Comparison of ENCODE assay signal across 2 cellular contexts in genomic region chr10:97334370-97335175, GRCh38.
TF ChIP-seq lines count a peak whose summit lies in the region.

A gene with protein sequence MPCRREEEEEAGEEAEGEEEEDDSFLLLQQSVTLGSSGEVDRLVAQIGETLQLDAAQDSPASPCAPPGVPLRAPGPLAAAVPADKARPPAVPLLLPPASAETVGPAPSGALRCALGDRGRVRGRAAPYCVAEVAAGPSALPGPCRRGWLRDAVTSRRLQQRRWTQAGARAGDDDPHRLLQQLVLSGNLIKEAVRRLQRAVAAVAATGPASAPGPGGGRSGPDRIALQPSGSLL (minus strand): TSS chr10:97334729. CDS start chr10:97334572, 157 bp downstream.

TF ChIP-seq in A549, 52 proteins besides CTCF, POLR2A, EP300 and RAD21 (continued from another document):
- TF ChIP-seq TFCP2L1 (CRISPR knock-in tag; IDR thresholded peaks at IDR 0.05), result no peak
- TF ChIP-seq RARB (CRISPR knock-in tag; IDR thresholded peaks at IDR 0.05), result no peak
- TF ChIP-seq ZC3H11A (IDR thresholded peaks at IDR 0.05), result no peak
- no peak for TF ChIP-seq HOXA7 (CRISPR knock-in tag; IDR thresholded peaks at IDR 0.05)
- TF ChIP-seq ZSCAN20 (CRISPR knock-in tag; IDR thresholded peaks at IDR 0.05), result no peak
- no peak for TF ChIP-seq HOXB5 (CRISPR knock-in tag; IDR thresholded peaks at IDR 0.05)
- peak in 1 of 2 experiments; percentile 68; a peak in 4 of 5 replicates for TF ChIP-seq JUN (IDR thresholded peaks at IDR 0.05)
- TF ChIP-seq, protein P1, sequence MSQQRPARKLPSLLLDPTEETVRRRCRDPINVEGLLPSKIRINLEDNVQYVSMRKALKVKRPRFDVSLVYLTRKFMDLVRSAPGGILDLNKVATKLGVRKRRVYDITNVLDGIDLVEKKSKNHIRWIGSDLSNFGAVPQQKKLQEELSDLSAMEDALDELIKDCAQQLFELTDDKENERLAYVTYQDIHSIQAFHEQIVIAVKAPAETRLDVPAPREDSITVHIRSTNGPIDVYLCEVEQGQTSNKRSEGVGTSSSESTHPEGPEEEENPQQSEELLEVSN (IDR thresholded peaks at IDR 0.05; ENCODE audit: borderline replicate concordance, low read depth), result peak; percentile 94
- no peak for TF ChIP-seq ESRRA (IDR thresholded peaks at IDR 0.05; ENCODE audit: borderline replicate concordance, low read length)
- peak; percentile 85 for TF ChIP-seq GATA3 (IDR thresholded peaks at IDR 0.05; ENCODE audit: borderline replicate concordance)
- peak; percentile 74; the same call in 1 of the 2 replicates for TF ChIP-seq MYC (IDR thresholded peaks at IDR 0.05; ENCODE audit: borderline replicate concordance, low read length)
- no peak for TF ChIP-seq HOXB13 (CRISPR knock-in tag; IDR thresholded peaks at IDR 0.05; ENCODE audit: low read depth)
- TF ChIP-seq EHMT2 (IDR thresholded peaks at IDR 0.05; ENCODE audit: low read depth), result no peak
- no peak for TF ChIP-seq SREBF2 (IDR thresholded peaks at IDR 0.05)
- no peak for TF ChIP-seq KDM5A (IDR thresholded peaks at IDR 0.05)
- TF ChIP-seq NR3C1 (IDR thresholded peaks at IDR 0.05), result no peak
- no peak for TF ChIP-seq RNF2 (IDR thresholded peaks at IDR 0.05; ENCODE audit: borderline replicate concordance, low read depth)
- no peak for TF ChIP-seq MAFK (IDR thresholded peaks at IDR 0.05; ENCODE audit: partially characterized antibody)
- TF ChIP-seq, protein P2, sequence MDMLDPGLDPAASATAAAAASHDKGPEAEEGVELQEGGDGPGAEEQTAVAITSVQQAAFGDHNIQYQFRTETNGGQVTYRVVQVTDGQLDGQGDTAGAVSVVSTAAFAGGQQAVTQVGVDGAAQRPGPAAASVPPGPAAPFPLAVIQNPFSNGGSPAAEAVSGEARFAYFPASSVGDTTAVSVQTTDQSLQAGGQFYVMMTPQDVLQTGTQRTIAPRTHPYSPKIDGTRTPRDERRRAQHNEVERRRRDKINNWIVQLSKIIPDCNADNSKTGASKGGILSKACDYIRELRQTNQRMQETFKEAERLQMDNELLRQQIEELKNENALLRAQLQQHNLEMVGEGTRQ (IDR thresholded peaks at IDR 0.05), result peak; percentile 20
- TF ChIP-seq, protein P3, sequence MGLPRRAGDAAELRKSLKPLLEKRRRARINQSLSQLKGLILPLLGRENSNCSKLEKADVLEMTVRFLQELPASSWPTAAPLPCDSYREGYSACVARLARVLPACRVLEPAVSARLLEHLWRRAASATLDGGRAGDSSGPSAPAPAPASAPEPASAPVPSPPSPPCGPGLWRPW (IDR thresholded peaks at IDR 0.05), result no peak
- peak; percentile 86 for TF ChIP-seq BHLHE40 (IDR thresholded peaks at IDR 0.05; ENCODE audit: low read depth, low read length)
- TF ChIP-seq CHD2 (IDR thresholded peaks at IDR 0.05; ENCODE audit: low read length, partially characterized antibody), result peak; percentile 26
- TF ChIP-seq, protein P4, sequence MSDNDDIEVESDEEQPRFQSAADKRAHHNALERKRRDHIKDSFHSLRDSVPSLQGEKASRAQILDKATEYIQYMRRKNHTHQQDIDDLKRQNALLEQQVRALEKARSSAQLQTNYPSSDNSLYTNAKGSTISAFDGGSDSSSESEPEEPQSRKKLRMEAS (IDR thresholded peaks at IDR 0.05), result peak; percentile 92
- no peak for TF ChIP-seq FOSL2 (IDR thresholded peaks at IDR 0.05)
- TF ChIP-seq FOSL2 (CRISPR knock-in tag; IDR thresholded peaks at IDR 0.05), result peak; percentile 49; the same call in 1 of the 2 replicates
- no peak for TF ChIP-seq SMC3 (IDR thresholded peaks at IDR 0.05)
- no peak for TF ChIP-seq HDAC2 (IDR thresholded peaks at IDR 0.05)
- no peak for TF ChIP-seq HEYL (CRISPR knock-in tag; IDR thresholded peaks at IDR 0.05)
- TF ChIP-seq, protein P5, sequence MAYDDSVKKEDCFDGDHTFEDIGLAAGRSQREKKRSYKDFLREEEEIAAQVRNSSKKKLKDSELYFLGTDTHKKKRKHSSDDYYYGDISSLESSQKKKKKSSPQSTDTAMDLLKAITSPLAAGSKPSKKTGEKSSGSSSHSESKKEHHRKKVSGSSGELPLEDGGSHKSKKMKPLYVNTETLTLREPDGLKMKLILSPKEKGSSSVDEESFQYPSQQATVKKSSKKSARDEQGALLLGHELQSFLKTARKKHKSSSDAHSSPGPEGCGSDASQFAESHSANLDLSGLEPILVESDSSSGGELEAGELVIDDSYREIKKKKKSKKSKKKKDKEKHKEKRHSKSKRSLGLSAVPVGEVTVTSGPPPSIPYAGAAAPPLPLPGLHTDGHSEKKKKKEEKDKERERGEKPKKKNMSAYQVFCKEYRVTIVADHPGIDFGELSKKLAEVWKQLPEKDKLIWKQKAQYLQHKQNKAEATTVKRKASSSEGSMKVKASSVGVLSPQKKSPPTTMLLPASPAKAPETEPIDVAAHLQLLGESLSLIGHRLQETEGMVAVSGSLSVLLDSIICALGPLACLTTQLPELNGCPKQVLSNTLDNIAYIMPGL (CRISPR knock-in tag; IDR thresholded peaks at IDR 0.05; ENCODE audit: borderline replicate concordance), result peak; percentile 48; the same call in 1 of the 2 replicates
- no peak for TF ChIP-seq MAZ (IDR thresholded peaks at IDR 0.05; ENCODE audit: borderline replicate concordance, low read depth, low read length)
- 0 out of 2 replicates have a peak, but pooled peaks have one; percentile 25 for TF ChIP-seq RFX5 (IDR thresholded peaks at IDR 0.05)

TF ChIP-seq in WTC11, 78 proteins besides CTCF, POLR2A, EP300 and RAD21 (continued from another document and continues in another):
- TF ChIP-seq, protein P6, sequence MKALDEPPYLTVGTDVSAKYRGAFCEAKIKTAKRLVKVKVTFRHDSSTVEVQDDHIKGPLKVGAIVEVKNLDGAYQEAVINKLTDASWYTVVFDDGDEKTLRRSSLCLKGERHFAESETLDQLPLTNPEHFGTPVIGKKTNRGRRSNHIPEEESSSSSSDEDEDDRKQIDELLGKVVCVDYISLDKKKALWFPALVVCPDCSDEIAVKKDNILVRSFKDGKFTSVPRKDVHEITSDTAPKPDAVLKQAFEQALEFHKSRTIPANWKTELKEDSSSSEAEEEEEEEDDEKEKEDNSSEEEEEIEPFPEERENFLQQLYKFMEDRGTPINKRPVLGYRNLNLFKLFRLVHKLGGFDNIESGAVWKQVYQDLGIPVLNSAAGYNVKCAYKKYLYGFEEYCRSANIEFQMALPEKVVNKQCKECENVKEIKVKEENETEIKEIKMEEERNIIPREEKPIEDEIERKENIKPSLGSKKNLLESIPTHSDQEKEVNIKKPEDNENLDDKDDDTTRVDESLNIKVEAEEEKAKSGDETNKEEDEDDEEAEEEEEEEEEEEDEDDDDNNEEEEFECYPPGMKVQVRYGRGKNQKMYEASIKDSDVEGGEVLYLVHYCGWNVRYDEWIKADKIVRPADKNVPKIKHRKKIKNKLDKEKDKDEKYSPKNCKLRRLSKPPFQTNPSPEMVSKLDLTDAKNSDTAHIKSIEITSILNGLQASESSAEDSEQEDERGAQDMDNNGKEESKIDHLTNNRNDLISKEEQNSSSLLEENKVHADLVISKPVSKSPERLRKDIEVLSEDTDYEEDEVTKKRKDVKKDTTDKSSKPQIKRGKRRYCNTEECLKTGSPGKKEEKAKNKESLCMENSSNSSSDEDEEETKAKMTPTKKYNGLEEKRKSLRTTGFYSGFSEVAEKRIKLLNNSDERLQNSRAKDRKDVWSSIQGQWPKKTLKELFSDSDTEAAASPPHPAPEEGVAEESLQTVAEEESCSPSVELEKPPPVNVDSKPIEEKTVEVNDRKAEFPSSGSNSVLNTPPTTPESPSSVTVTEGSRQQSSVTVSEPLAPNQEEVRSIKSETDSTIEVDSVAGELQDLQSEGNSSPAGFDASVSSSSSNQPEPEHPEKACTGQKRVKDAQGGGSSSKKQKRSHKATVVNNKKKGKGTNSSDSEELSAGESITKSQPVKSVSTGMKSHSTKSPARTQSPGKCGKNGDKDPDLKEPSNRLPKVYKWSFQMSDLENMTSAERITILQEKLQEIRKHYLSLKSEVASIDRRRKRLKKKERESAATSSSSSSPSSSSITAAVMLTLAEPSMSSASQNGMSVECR (CRISPR knock-in tag; IDR thresholded peaks at IDR 0.05; ENCODE audit: borderline replicate concordance), result peak; percentile 95
- TF ChIP-seq, protein P7, sequence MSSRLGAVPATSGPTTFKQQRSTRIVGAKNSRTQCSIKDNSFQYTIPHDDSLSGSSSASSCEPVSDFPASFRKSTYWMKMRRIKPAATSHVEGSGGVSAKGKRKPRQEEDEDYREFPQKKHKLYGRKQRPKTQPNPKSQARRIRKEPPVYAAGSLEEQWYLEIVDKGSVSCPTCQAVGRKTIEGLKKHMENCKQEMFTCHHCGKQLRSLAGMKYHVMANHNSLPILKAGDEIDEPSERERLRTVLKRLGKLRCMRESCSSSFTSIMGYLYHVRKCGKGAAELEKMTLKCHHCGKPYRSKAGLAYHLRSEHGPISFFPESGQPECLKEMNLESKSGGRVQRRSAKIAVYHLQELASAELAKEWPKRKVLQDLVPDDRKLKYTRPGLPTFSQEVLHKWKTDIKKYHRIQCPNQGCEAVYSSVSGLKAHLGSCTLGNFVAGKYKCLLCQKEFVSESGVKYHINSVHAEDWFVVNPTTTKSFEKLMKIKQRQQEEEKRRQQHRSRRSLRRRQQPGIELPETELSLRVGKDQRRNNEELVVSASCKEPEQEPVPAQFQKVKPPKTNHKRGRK (CRISPR knock-in tag; IDR thresholded peaks at IDR 0.05; ENCODE audit: borderline replicate concordance), result no peak
- TF ChIP-seq, protein P2 (CRISPR knock-in tag; IDR thresholded peaks at IDR 0.05), result peak; percentile 65
- TF ChIP-seq, protein P8, sequence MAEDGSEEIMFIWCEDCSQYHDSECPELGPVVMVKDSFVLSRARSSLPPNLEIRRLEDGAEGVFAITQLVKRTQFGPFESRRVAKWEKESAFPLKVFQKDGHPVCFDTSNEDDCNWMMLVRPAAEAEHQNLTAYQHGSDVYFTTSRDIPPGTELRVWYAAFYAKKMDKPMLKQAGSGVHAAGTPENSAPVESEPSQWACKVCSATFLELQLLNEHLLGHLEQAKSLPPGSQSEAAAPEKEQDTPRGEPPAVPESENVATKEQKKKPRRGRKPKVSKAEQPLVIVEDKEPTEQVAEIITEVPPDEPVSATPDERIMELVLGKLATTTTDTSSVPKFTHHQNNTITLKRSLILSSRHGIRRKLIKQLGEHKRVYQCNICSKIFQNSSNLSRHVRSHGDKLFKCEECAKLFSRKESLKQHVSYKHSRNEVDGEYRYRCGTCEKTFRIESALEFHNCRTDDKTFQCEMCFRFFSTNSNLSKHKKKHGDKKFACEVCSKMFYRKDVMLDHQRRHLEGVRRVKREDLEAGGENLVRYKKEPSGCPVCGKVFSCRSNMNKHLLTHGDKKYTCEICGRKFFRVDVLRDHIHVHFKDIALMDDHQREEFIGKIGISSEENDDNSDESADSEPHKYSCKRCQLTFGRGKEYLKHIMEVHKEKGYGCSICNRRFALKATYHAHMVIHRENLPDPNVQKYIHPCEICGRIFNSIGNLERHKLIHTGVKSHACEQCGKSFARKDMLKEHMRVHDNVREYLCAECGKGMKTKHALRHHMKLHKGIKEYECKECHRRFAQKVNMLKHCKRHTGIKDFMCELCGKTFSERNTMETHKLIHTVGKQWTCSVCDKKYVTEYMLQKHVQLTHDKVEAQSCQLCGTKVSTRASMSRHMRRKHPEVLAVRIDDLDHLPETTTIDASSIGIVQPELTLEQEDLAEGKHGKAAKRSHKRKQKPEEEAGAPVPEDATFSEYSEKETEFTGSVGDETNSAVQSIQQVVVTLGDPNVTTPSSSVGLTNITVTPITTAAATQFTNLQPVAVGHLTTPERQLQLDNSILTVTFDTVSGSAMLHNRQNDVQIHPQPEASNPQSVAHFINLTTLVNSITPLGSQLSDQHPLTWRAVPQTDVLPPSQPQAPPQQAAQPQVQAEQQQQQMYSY (CRISPR knock-in tag; IDR thresholded peaks at IDR 0.05), result no peak
- TF ChIP-seq FOXJ3 (CRISPR knock-in tag; IDR thresholded peaks at IDR 0.05; ENCODE audit: borderline replicate concordance) (no peak), ZNF396 (CRISPR knock-in tag; IDR thresholded peaks at IDR 0.05; ENCODE audit: borderline replicate concordance) (no peak), CDX4 (CRISPR knock-in tag; IDR thresholded peaks at IDR 0.05; ENCODE audit: borderline replicate concordance) (no peak), PREB (CRISPR knock-in tag; IDR thresholded peaks at IDR 0.05; ENCODE audit: borderline replicate concordance) (no peak), KAT7 (CRISPR knock-in tag; IDR thresholded peaks at IDR 0.05; ENCODE audit: borderline replicate concordance) (0 out of 2 replicates have a peak, but pooled peaks have one; percentile 68), NFATC4 (CRISPR knock-in tag; IDR thresholded peaks at IDR 0.05) (no peak), ELF4 (CRISPR knock-in tag; IDR thresholded peaks at IDR 0.05; ENCODE audit: low read depth) (no peak), TCF7 (CRISPR knock-in tag; IDR thresholded peaks at IDR 0.05; ENCODE audit: low read depth) (peak; percentile 30; the same call in 1 of the 2 replicates), E2F4 (CRISPR knock-in tag; IDR thresholded peaks at IDR 0.05; ENCODE audit: borderline replicate concordance, low read depth) (0 out of 2 replicates have a peak, but pooled peaks have one; percentile 21), CREB1 (CRISPR knock-in tag; IDR thresholded peaks at IDR 0.05) (no peak), FOXP1 (CRISPR knock-in tag; IDR thresholded peaks at IDR 0.05; ENCODE audit: borderline replicate concordance) (peak; percentile 86)
- TF ChIP-seq, protein P9, sequence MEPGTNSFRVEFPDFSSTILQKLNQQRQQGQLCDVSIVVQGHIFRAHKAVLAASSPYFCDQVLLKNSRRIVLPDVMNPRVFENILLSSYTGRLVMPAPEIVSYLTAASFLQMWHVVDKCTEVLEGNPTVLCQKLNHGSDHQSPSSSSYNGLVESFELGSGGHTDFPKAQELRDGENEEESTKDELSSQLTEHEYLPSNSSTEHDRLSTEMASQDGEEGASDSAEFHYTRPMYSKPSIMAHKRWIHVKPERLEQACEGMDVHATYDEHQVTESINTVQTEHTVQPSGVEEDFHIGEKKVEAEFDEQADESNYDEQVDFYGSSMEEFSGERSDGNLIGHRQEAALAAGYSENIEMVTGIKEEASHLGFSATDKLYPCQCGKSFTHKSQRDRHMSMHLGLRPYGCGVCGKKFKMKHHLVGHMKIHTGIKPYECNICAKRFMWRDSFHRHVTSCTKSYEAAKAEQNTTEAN (CRISPR knock-in tag; IDR thresholded peaks at IDR 0.05), result peak; percentile 69; the same call in 1 of the 2 replicates
